ENCODE assay signal across 22 cellular contexts in the genomic region with DNA sequence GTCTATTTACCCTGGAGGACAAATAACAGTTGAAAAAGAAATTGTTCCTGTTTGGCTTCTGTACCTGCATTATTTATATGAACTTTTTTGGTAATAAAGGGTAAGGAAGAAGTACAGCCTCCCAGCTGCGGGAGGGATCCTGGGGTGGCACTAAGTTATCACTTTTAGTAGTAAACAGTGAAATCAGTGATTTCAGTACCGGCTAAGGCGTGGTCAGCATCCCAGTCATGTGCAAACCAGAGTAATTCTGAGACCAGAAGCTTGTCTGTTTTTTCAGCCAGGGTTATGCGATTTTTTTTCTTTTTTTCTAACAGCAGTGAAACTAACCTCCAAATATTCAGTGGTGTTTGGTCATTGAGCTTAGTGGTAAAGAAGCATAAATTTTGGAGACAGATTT. TPM values are rescaled to one million over a fixed set of nuclear protein-coding genes. Genes with fewer than 3 reads are reported as not detected.
DNase-seq lines count a peak whose midpoint lies in the region; ATAC-seq, FAIRE-seq and TF ChIP-seq lines count a peak whose summit lies in the region.
"Had no signal": no experiment of that assay in that cellular context is flagged by ENCODE, and none has a peak within 500 bp of the region (broad histone marks: within the 10 kb centered on the region; RNA-seq: fewer than 3 reads in every experiment).

No MANE protein-coding gene starts in this region.

- peak; percentile 52 for ATAC-seq in GM19351 (IDR thresholded peaks at IDR 0.05; ENCODE audit: unreplicated experiment)
- ATAC-seq in HG02870 (IDR thresholded peaks at IDR 0.05; ENCODE audit: unreplicated experiment) = peak; percentile 76
- ATAC-seq in pancreas = peak in 2 of 4 donors; percentile 19 to 28
- no peak for ATAC-seq in Right ventricle myocardium superior (ENCODE audit: poor library complexity)
- ATAC-seq in esophagus mucosa = no peak
- ATAC-seq: stimulated activated naive CD8-positive, alpha-beta T cell treated with anti-CD3 and anti-CD28 coated beads, Interleukin-15, amount 100 ng/mL, for 72 hours had no signal

- no peak for FAIRE-seq in pancreas (lab: Jason Lieb, UNC)
- FAIRE-seq: keratinocyte had no signal

- H3K4me1 ChIP-seq in pancreas = peaks cover 0 to 25% (median 7%) of the 10 kb centered on the region in 3 donors

- peak overlapping the region; percentile 56 for H3K9ac ChIP-seq in SK-N-MC (ENCODE audit: insufficient read length)

- no peaks in the 10 kb centered on the region for H3K9me3 ChIP-seq in SK-N-MC (ENCODE audit: low read depth, low read length)
- H3K9me3 ChIP-seq in pancreas = no peaks in the 10 kb centered on the region
- H3K9me3 ChIP-seq: esophagus muscularis mucosa, MG63, right atrium auricular region had no signal

- no peaks in the 10 kb centered on the region for H3K36me3 ChIP-seq in SK-N-MC (ENCODE audit: insufficient read depth, low read length)
- H3K36me3 ChIP-seq in pancreas = no peaks in the 10 kb centered on the region
- H3K36me3 ChIP-seq: esophagus muscularis mucosa, MG63, right atrium auricular region had no signal

- WGBS in pancreas, 2 donors = 23 to 36% methylated on average over 4 of the region's 4 CpGs

- DNase-seq in SK-N-MC (ENCODE audit: low read depth, low spot score) (no peak), pancreas (no peak), Right ventricle myocardium superior (no peak), HuH-7.5 (ENCODE audit: low spot score) (no peak), iPS-NIHi7 (ENCODE audit: extremely low spot score) (no peak)
- DNase-seq: activated CD4-positive, CD25-positive, alpha-beta regulatory T cell treated with anti-CD3 and anti-CD28 coated beads, Interleukin-2, amount 50 U/mL, for 72 hours; CD8-positive, alpha-beta memory T cell; DMS53; effector memory CD4-positive, alpha-beta T cell; GDM1; MG63; NCI-H1417 treated with DMSO at 0.1 percent for 48 hours; stimulated activated naive CD8-positive, alpha-beta T cell treated with anti-CD3 and anti-CD28 coated beads, Interleukin-15, amount 100 ng/mL, for 72 hours; trophoblast cell had no signal

- H3K4me3 ChIP-seq in SK-N-MC (peak overlapping the region; percentile 79), pancreas (peak overlapping the region in 3 of 4 donors; percentile 23 to 51 (median 45))
- H3K4me3 ChIP-seq: esophagus muscularis mucosa, lung, MG63 had no signal

- no peak overlapping the region for H3K27ac ChIP-seq in SK-N-MC
- peak overlapping the region in 2 of 4 donors; percentile 85 to 88 for H3K27ac ChIP-seq in pancreas
- H3K27ac ChIP-seq: esophagus muscularis mucosa had no signal

- H3K27me3 ChIP-seq in pancreas = no peaks in the 10 kb centered on the region
- H3K27me3 ChIP-seq: esophagus muscularis mucosa, MG63, right atrium auricular region had no signal

- TF ChIP-seq CTCF in pancreas (IDR thresholded peaks at IDR 0.05) = no peak

- intact Hi-C loops in pancreas (cut with DNase I) (no loop called here), Right ventricle myocardium superior (cut with DNase I) (no loop called here)

RNA-seq across cellular contexts. Expression of gene EGF, which starts 3.3 kb away (rescaled TPM):
- total RNA-seq in pancreas (10 to 100 TPM; 17.8 to 67.2 (median 28.0) TPM), Right ventricle myocardium superior (13.8 TPM), esophagus mucosa (0.24 TPM)
- 10 to 100 TPM; 12.8 to 17.1 TPM for polyA plus RNA-seq in pancreas
- total RNA-seq: activated T-helper 1 cell treated with anti-CD3 and anti-CD28 coated beads, Interleukin-12 subunit alpha, Interleukin-12 subunit beta, Interleukin-2, Interleukin-4 antibody, amounts not matched to agents 30 ng/mL and 10 ng/mL and 1 ng/mL, durations not matched to agents 14 hours and 24 hours and 36 hours; CD8-positive, alpha-beta memory T cell had no signal
- polyA plus RNA-seq: CD8-positive, alpha-beta memory T cell had no signal

Comparison
In these comparisons a context has a peak if more than half of its experiments do, and no peak if none do; other contexts are left out.
1. ATAC-seq: peak in GM19351 (single experiment) and HG02870 (single experiment); none in Right ventricle myocardium superior (single experiment) and esophagus mucosa (single experiment).
2. RNA of gene EGF, which starts 3.3 kb away (total RNA-seq): 17.8 to 67.2 TPM in pancreas and 13.8 TPM in Right ventricle myocardium superior (single experiment); 0.24 TPM in esophagus mucosa (single experiment); every median in the first group is over 10 times any median in the second.